Comparison of ENCODE assay signal across 15 cellular contexts in genomic region chr20:5069141-5069806, GRCh38.
"Had no signal": no experiment of that assay in that cellular context is flagged by ENCODE, and none has a peak within 500 bp of the region (broad histone marks: within the 10 kb centered on the region; RNA-seq: fewer than 3 reads in every experiment).

No MANE protein-coding gene starts in this region.

- H3K27ac ChIP-seq: lower lobe of right lung, psoas muscle, spleen, stomach, testis, upper lobe of left lung had no signal

- DNase-seq: activated effector memory CD4-positive, alpha-beta T cell treated with Interleukin-2 at 50 U/mL for 16 hours; activated naive CD4-positive, alpha-beta T cell treated with anti-CD3 and anti-CD28 coated beads, Interleukin-2, amount 50 U/mL, for 16 hours; activated T-cell treated with anti-CD3 and anti-CD28 coated beads for 4 hours; left cardiac atrium; lower lobe of right lung; psoas muscle; spleen; stomach; testis; upper lobe of left lung had no signal

- H3K36me3 Mint-ChIP-seq: mesothelial cell of epicardium had no signal

- ATAC-seq: esophagus mucosa, left cardiac atrium, lower lobe of right lung, psoas muscle, sciatic nerve had no signal

- H3K4me3 Mint-ChIP-seq: mesothelial cell of epicardium had no signal

- FAIRE-seq: colon, endometrium had no signal

- H3K4me1 Mint-ChIP-seq: mesothelial cell of epicardium had no signal

- H3K36me3 ChIP-seq: lower lobe of right lung, spleen, stomach, upper lobe of left lung had no signal

- H3K9me3 Mint-ChIP-seq: mesothelial cell of epicardium had no signal

- H3K27me3 ChIP-seq: spleen, stomach, testis, upper lobe of left lung had no signal

- H3K9me3 ChIP-seq: lower lobe of right lung, psoas muscle, spleen, stomach, testis, upper lobe of left lung had no signal

- H3K27ac Mint-ChIP-seq: mesothelial cell of epicardium had no signal

- H3K4me3 ChIP-seq: lower lobe of right lung, psoas muscle, spleen, stomach, testis, upper lobe of left lung had no signal
